Comparison of ENCODE assay signal across 19 cellular contexts in genomic region chr12:5856692-5857091, GRCh38.
"Had no signal": no experiment of that assay in that cellular context is flagged by ENCODE, and none has a peak within 500 bp of the region (broad histone marks: within the 10 kb centered on the region; RNA-seq: fewer than 3 reads in every experiment).

No MANE protein-coding gene starts in this region.

- H3K4me1 Mint-ChIP-seq: naive thymus-derived CD4-positive, alpha-beta T cell had no signal

- H3K4me3 Mint-ChIP-seq: naive thymus-derived CD4-positive, alpha-beta T cell had no signal

- H3K4me1 ChIP-seq: gastrocnemius medialis, right atrium auricular region, sigmoid colon, stomach, transverse colon had no signal

- H3K27ac Mint-ChIP-seq: naive thymus-derived CD4-positive, alpha-beta T cell had no signal

- H3K36me3 ChIP-seq: gastrocnemius medialis, ovary, right atrium auricular region, sigmoid colon, stomach, thoracic aorta, transverse colon had no signal

- ATAC-seq: gastrocnemius medialis; left cardiac atrium; left ventricle myocardium superior; naive thymus-derived CD4-positive, alpha-beta T cell had no signal

- H3K27ac ChIP-seq: coronary artery, gastrocnemius medialis, ovary, right atrium auricular region, sigmoid colon, skin epidermis, stomach, thoracic aorta, transverse colon had no signal

- H3K27me3 ChIP-seq: ovary, right atrium auricular region, sigmoid colon had no signal

- H3K9me3 ChIP-seq: gastrocnemius medialis, ovary, right atrium auricular region, sigmoid colon, stomach, thoracic aorta, transverse colon had no signal

- H3K4me3 ChIP-seq: coronary artery, gastrocnemius medialis, lung, ovary, right atrium auricular region, sigmoid colon, skin epidermis, stomach, thoracic aorta, transverse colon had no signal

- DNase-seq: central memory CD4-positive, alpha-beta T cell; effector CD8-positive, alpha-beta T cell; gastrocnemius medialis; left cardiac atrium; left ventricle myocardium superior; mesenchymal stem cell; naive thymus-derived CD4-positive, alpha-beta T cell; nucleus accumbens; ovary; sigmoid colon; stimulated activated naive CD4-positive, alpha-beta T cell; stomach; substantia nigra; transverse colon had no signal

- H3K36me3 Mint-ChIP-seq: naive thymus-derived CD4-positive, alpha-beta T cell had no signal
